Comparison of ENCODE assay signal across 1 cellular context in the genomic region with DNA sequence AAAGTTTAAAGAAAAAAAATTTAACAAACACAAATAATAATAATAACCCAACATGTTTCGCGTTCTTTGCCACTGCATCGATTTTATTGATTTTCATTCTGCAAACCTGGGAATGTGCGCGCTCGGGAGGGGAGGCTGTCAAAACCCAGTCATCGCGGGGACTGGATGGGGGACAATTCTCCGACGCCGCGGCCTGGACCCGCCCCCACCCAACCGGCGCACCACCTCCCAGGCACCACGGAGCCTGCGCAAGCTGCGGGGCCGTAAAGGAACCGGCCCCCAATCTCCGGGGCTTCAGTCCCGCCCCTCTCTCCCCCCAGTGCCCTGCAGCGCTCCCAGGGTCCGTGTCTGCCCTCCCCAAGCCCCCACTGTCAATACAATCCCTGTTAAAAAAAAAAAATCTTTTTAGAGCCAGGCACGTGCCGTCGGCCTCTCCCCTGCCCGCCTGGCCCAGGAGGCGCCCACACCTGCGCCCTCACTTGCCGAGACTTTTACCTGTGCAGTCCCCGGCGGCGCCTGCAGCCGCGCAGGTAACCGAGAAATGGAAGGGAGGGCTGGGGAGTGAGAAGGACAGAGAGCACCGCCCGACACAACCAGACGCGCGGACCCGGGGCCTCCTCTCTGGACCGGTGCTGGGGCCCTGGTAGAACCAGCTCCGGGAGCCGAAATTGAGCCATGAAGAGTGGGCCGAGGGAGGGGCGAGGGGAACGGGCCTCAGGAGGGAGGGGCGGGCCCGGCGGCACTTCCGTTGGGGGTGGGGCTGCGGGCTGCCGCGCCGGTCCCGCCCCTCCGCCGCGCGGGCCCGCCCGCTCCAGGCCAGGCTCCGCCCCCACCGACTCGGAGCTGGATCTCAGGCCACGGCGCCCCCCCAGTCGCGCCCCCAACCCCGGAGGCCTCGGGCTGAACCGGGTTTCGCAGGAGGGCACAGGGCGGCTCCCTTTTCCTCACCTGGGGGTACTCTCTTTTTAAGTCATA.
TF ChIP-seq lines count a peak whose summit lies in the region.

No MANE protein-coding gene starts in this region.

TF ChIP-seq in HepG2, 621 proteins besides CTCF, POLR2A, EP300 and RAD21 (continued from another document):
- TF ChIP-seq, protein P1, sequence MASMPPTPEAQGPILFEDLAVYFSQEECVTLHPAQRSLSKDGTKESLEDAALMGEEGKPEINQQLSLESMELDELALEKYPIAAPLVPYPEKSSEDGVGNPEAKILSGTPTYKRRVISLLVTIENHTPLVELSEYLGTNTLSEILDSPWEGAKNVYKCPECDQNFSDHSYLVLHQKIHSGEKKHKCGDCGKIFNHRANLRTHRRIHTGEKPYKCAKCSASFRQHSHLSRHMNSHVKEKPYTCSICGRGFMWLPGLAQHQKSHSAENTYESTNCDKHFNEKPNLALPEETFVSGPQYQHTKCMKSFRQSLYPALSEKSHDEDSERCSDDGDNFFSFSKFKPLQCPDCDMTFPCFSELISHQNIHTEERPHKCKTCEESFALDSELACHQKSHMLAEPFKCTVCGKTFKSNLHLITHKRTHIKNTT (CRISPR knock-in tag; IDR thresholded peaks at IDR 0.05) = no peak
- TF ChIP-seq SYNCRIP (IDR thresholded peaks at IDR 0.05; ENCODE audit: insufficient read depth, low read depth, low read length) = no peak
- TF ChIP-seq ZFP41 (CRISPR knock-in tag; IDR thresholded peaks at IDR 0.05; ENCODE audit: borderline replicate concordance) = no peak
- TF ChIP-seq, protein P2, sequence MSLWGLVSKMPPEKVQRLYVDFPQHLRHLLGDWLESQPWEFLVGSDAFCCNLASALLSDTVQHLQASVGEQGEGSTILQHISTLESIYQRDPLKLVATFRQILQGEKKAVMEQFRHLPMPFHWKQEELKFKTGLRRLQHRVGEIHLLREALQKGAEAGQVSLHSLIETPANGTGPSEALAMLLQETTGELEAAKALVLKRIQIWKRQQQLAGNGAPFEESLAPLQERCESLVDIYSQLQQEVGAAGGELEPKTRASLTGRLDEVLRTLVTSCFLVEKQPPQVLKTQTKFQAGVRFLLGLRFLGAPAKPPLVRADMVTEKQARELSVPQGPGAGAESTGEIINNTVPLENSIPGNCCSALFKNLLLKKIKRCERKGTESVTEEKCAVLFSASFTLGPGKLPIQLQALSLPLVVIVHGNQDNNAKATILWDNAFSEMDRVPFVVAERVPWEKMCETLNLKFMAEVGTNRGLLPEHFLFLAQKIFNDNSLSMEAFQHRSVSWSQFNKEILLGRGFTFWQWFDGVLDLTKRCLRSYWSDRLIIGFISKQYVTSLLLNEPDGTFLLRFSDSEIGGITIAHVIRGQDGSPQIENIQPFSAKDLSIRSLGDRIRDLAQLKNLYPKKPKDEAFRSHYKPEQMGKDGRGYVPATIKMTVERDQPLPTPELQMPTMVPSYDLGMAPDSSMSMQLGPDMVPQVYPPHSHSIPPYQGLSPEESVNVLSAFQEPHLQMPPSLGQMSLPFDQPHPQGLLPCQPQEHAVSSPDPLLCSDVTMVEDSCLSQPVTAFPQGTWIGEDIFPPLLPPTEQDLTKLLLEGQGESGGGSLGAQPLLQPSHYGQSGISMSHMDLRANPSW (CRISPR knock-in tag; IDR thresholded peaks at IDR 0.05; ENCODE audit: borderline replicate concordance) = no peak
- TF ChIP-seq, protein P3, sequence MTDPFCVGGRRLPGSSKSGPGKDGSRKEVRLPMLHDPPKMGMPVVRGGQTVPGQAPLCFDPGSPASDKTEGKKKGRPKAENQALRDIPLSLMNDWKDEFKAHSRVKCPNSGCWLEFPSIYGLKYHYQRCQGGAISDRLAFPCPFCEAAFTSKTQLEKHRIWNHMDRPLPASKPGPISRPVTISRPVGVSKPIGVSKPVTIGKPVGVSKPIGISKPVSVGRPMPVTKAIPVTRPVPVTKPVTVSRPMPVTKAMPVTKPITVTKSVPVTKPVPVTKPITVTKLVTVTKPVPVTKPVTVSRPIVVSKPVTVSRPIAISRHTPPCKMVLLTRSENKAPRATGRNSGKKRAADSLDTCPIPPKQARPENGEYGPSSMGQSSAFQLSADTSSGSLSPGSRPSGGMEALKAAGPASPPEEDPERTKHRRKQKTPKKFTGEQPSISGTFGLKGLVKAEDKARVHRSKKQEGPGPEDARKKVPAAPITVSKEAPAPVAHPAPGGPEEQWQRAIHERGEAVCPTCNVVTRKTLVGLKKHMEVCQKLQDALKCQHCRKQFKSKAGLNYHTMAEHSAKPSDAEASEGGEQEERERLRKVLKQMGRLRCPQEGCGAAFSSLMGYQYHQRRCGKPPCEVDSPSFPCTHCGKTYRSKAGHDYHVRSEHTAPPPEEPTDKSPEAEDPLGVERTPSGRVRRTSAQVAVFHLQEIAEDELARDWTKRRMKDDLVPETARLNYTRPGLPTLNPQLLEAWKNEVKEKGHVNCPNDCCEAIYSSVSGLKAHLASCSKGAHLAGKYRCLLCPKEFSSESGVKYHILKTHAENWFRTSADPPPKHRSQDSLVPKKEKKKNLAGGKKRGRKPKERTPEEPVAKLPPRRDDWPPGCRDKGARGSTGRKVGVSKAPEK (CRISPR knock-in tag; IDR thresholded peaks at IDR 0.05; ENCODE audit: borderline replicate concordance) = 0 out of 2 replicates have a peak, but pooled peaks have one; percentile 51
- no peak for TF ChIP-seq ZNF598 (CRISPR knock-in tag; IDR thresholded peaks at IDR 0.05; ENCODE audit: borderline replicate concordance)
- no peak for TF ChIP-seq ETV5 (CRISPR knock-in tag; IDR thresholded peaks at IDR 0.05; ENCODE audit: borderline replicate concordance)
- TF ChIP-seq MZF1 (CRISPR knock-in tag; IDR thresholded peaks at IDR 0.05; ENCODE audit: borderline replicate concordance) = no peak
- TF ChIP-seq ADNP (CRISPR knock-in tag; IDR thresholded peaks at IDR 0.05) = no peak
- TF ChIP-seq CHD2 (IDR thresholded peaks at IDR 0.05; ENCODE audit: low read depth, low read length) = peak; percentile 85
- TF ChIP-seq, protein P4, sequence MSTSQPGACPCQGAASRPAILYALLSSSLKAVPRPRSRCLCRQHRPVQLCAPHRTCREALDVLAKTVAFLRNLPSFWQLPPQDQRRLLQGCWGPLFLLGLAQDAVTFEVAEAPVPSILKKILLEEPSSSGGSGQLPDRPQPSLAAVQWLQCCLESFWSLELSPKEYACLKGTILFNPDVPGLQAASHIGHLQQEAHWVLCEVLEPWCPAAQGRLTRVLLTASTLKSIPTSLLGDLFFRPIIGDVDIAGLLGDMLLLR (CRISPR knock-in tag; IDR thresholded peaks at IDR 0.05) = 0 out of 2 replicates have a peak, but pooled peaks have one; percentile 16
- no peak for TF ChIP-seq MLLT10 (CRISPR knock-in tag; IDR thresholded peaks at IDR 0.05)
- no peak for TF ChIP-seq U2AF2 (IDR thresholded peaks at IDR 0.05; ENCODE audit: low read depth, low read length)
- TF ChIP-seq, protein P5, sequence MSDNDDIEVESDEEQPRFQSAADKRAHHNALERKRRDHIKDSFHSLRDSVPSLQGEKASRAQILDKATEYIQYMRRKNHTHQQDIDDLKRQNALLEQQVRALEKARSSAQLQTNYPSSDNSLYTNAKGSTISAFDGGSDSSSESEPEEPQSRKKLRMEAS (IDR thresholded peaks at IDR 0.05) = peak; percentile 51; the same call in 1 of the 2 replicates
- no peak for TF ChIP-seq DPF2 (CRISPR knock-in tag; IDR thresholded peaks at IDR 0.05; ENCODE audit: borderline replicate concordance, low read depth)
- TF ChIP-seq ZNF331 (CRISPR knock-in tag; IDR thresholded peaks at IDR 0.05) = no peak
- TF ChIP-seq ZNF317 (CRISPR knock-in tag; IDR thresholded peaks at IDR 0.05) = peak; percentile 72; the same call in 1 of the 2 replicates
- no peak for TF ChIP-seq ZNF432 (CRISPR knock-in tag; IDR thresholded peaks at IDR 0.05; ENCODE audit: borderline replicate concordance)
- TF ChIP-seq, protein P6, sequence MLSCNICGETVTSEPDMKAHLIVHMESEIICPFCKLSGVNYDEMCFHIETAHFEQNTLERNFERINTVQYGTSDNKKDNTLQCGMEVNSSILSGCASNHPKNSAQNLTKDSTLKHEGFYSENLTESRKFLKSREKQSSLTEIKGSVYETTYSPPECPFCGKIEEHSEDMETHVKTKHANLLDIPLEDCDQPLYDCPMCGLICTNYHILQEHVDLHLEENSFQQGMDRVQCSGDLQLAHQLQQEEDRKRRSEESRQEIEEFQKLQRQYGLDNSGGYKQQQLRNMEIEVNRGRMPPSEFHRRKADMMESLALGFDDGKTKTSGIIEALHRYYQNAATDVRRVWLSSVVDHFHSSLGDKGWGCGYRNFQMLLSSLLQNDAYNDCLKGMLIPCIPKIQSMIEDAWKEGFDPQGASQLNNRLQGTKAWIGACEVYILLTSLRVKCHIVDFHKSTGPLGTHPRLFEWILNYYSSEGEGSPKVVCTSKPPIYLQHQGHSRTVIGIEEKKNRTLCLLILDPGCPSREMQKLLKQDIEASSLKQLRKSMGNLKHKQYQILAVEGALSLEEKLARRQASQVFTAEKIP (CRISPR knock-in tag; IDR thresholded peaks at IDR 0.05; ENCODE audit: borderline replicate concordance) = no peak
- no peak for TF ChIP-seq NCOR1 (IDR thresholded peaks at IDR 0.05; ENCODE audit: borderline replicate concordance, low read length)
- TF ChIP-seq, protein P7, sequence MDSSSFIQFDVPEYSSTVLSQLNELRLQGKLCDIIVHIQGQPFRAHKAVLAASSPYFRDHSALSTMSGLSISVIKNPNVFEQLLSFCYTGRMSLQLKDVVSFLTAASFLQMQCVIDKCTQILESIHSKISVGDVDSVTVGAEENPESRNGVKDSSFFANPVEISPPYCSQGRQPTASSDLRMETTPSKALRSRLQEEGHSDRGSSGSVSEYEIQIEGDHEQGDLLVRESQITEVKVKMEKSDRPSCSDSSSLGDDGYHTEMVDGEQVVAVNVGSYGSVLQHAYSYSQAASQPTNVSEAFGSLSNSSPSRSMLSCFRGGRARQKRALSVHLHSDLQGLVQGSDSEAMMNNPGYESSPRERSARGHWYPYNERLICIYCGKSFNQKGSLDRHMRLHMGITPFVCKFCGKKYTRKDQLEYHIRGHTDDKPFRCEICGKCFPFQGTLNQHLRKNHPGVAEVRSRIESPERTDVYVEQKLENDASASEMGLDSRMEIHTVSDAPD (CRISPR knock-in tag; IDR thresholded peaks at IDR 0.05) = no peak
